Comparison of ENCODE assay signal across 8 cellular contexts in genomic region chrX:135003876-135004623, GRCh38. TPM values are rescaled to one million over a fixed set of nuclear protein-coding genes. Genes with fewer than 3 reads are reported as not detected.
DNase-seq lines count a peak whose midpoint lies in the region; FAIRE-seq and TF ChIP-seq lines count a peak whose summit lies in the region.

No MANE protein-coding gene starts in this region.

- H3K9me3 ChIP-seq in SK-N-SH = no peaks in the 10 kb centered on the region

- H3F3A ChIP-seq in SK-N-SH (replicated peaks; ENCODE audit: insufficient read depth) = peaks cover 3% of the 10 kb centered on the region

- H4K20me1 ChIP-seq in SK-N-SH (ENCODE audit: insufficient read depth) = no peaks in the 10 kb centered on the region

- CTCF ChIA-PET in SK-N-SH (lab: Yijun Ruan, JAX) = interaction anchor here (0.6 to 3.2 kb wide), 2 partner anchors 10 to 39 kb away, joined by 3 to 12 read pairs; no protein-coding TSS in a partner anchor

- 17% methylated on average over 26 of the region's 35 CpGs for WGBS in SK-N-SH (ENCODE audit: low lambda C conversion rate)

- H3K4me1 Mint-ChIP-seq in activated naive CD4-positive, alpha-beta T cell treated with anti-CD3 and anti-CD28 coated beads, Interleukin-2, amount 50 U/mL, for 24 hours = peaks cover 10% of the 10 kb centered on the region

- H3K4me3 Mint-ChIP-seq in activated naive CD4-positive, alpha-beta T cell treated with anti-CD3 and anti-CD28 coated beads, Interleukin-2, amount 50 U/mL, for 24 hours = peak overlapping the region; percentile 88

- no peak for TF ChIP-seq EP300 in SK-N-SH (IDR thresholded peaks at IDR 0.05; ENCODE audit: borderline replicate concordance in 1 of 2, low read depth in 1 of 2, low read length in 1 of 2)

- no peak for TF ChIP-seq POLR2A in NB4 (IDR thresholded peaks at IDR 0.05; ENCODE audit: extremely low read depth, insufficient read length)

- DNase-seq in HFF-Myc (ENCODE audit: extremely low read depth, low read depth) (no peak), NB4 (ENCODE audit: low read depth) (peak; percentile 88), SK-N-SH (peak; percentile 89), globus pallidus (ENCODE audit: low spot score) (peak; percentile 88), occipital lobe (lab: John Stamatoyannopoulos, UW) (peak; percentile 88), superior temporal gyrus (ENCODE audit: extremely low spot score) (peak; percentile 88)

- peak overlapping the region; percentile 34; the same call in 1 of the 2 replicates for H3K9ac ChIP-seq in SK-N-SH

- H3K79me2 ChIP-seq in SK-N-SH (ENCODE audit: insufficient read depth) = no peaks in the 10 kb centered on the region

- H3K4me3 ChIP-seq in HFF-Myc (replicated peaks; ENCODE audit: low read depth, low read length) = peak overlapping the region; percentile 42
- H3K4me3 ChIP-seq in NB4 (ENCODE audit: low read depth, low read length) = peak overlapping the region; percentile 66
- peak overlapping the region; percentile 51 to 56 for H3K4me3 ChIP-seq in SK-N-SH (ENCODE audit: low read depth in 2 of 2, low read length in 1 of 2)

- FAIRE-seq in G401.6 (lab: Jason Lieb, UNC) = peak; percentile 98

- H3K9me3 Mint-ChIP-seq in activated naive CD4-positive, alpha-beta T cell treated with anti-CD3 and anti-CD28 coated beads, Interleukin-2, amount 50 U/mL, for 24 hours = no peaks in the 10 kb centered on the region

- TF ChIP-seq RAD21 in SK-N-SH (IDR thresholded peaks at IDR 0.05; ENCODE audit: low read length) = no peak

- TF ChIP-seq CTCF in HFF-Myc (IDR thresholded peaks at IDR 0.05; ENCODE audit: low read depth, low read length, missing control alignments) (no peak), NB4 (IDR thresholded peaks at IDR 0.05; ENCODE audit: low read depth, low read length) (no peak), SK-N-SH (IDR thresholded peaks at IDR 0.05) (no peak)

- H3K36me3 Mint-ChIP-seq in activated naive CD4-positive, alpha-beta T cell treated with anti-CD3 and anti-CD28 coated beads, Interleukin-2, amount 50 U/mL, for 24 hours = no peaks in the 10 kb centered on the region

- peak overlapping the region; percentile 63 for H3K4me2 ChIP-seq in SK-N-SH

- no peaks in the 10 kb centered on the region for H3K27me3 Mint-ChIP-seq in activated naive CD4-positive, alpha-beta T cell treated with anti-CD3 and anti-CD28 coated beads, Interleukin-2, amount 50 U/mL, for 24 hours

- H3K36me3 ChIP-seq in SK-N-SH (replicated peaks in 1 of 2; ENCODE audit: control insufficient read depth in 1 of 2, insufficient read depth in 2 of 2, low read length in 1 of 2) = no peaks in the 10 kb centered on the region

- H3K4me1 ChIP-seq in SK-N-SH (ENCODE audit: control insufficient read depth in 1 of 2, insufficient read depth in 2 of 2, low read depth in 1 of 2, low read length in 1 of 2) = peaks cover 0 to 9% of the 10 kb centered on the region in 2 experiments; a peak in 2 of 4 replicates

- peaks cover 10% of the 10 kb centered on the region; the same call in 1 of the 2 replicates for H3K27me3 ChIP-seq in SK-N-SH (ENCODE audit: insufficient read depth)

- peak overlapping the region; percentile 81 for H3K27ac Mint-ChIP-seq in activated naive CD4-positive, alpha-beta T cell treated with anti-CD3 and anti-CD28 coated beads, Interleukin-2, amount 50 U/mL, for 24 hours

- POLR2A ChIA-PET in SK-N-SH (lab: Yijun Ruan, JAX) = interaction anchor here (0.6 to 1.3 kb wide), 2 partner anchors 48 to 535 kb away, joined by 3 to 4 read pairs; partner anchors contain the start of gene RTL8A

- H3K27ac ChIP-seq in SK-N-SH (ENCODE audit: low read depth in 2 of 2, low read length in 1 of 2) = peak overlapping the region; percentile 48 to 69; a peak in 3 of 4 replicates

- no peaks in the 10 kb centered on the region for H3K9me2 ChIP-seq in SK-N-SH

- H2AFZ ChIP-seq in SK-N-SH (ENCODE audit: low read depth) = peak overlapping the region; percentile 84

TF ChIP-seq in SK-N-SH, 30 proteins besides CTCF, POLR2A, EP300 and RAD21:
- TF ChIP-seq NRF1 (IDR thresholded peaks at IDR 0.05; ENCODE audit: low read depth, low read length) = peak; percentile 62
- no peak for TF ChIP-seq ELF1 (IDR thresholded peaks at IDR 0.05)
- TF ChIP-seq PBX3 (IDR thresholded peaks at IDR 0.05) = no peak
- peak; percentile 40; the same call in 1 of the 2 replicates for TF ChIP-seq MAX (IDR thresholded peaks at IDR 0.05; ENCODE audit: low read depth)
- TF ChIP-seq POLR2AphosphoS5 (IDR thresholded peaks at IDR 0.05; ENCODE audit: low read depth, low read length) = peak; percentile 56; the same call in 1 of the 2 replicates
- no peak for TF ChIP-seq CHD2 (IDR thresholded peaks at IDR 0.05; ENCODE audit: low read length, partially characterized antibody)
- TF ChIP-seq USF2 (IDR thresholded peaks at IDR 0.05; ENCODE audit: borderline replicate concordance, low read depth, low read length) = no peak
- TF ChIP-seq RXRA (IDR thresholded peaks at IDR 0.05; ENCODE audit: borderline replicate concordance, low read depth) = no peak
- TF ChIP-seq FOSL2 (IDR thresholded peaks at IDR 0.05; ENCODE audit: borderline replicate concordance, low read depth) = no peak
- TF ChIP-seq SMC3 (IDR thresholded peaks at IDR 0.05; ENCODE audit: low read depth, low read length) = no peak
- peak; percentile 37; the same call in 1 of the 2 replicates for TF ChIP-seq MXI1 (IDR thresholded peaks at IDR 0.05; ENCODE audit: low read depth, low read length)
- TF ChIP-seq RCOR1 (IDR thresholded peaks at IDR 0.05; ENCODE audit: low read length) = no peak

RNA-seq across cellular contexts. Expression of gene SMIM10, which starts 13.3 kb away (rescaled TPM):
- 2.4 and 3.2 TPM in 2 replicates for polyA plus RNA-seq in SK-N-SH (2012; rRNA removed)
- 3.3 and 3.7 TPM in 2 replicates for polyA plus RNA-seq in SK-N-SH (2012; cell fraction: cytosol; rRNA removed)
- polyA plus RNA-seq in SK-N-SH (2012; cell fraction: nucleus; rRNA removed) = 1.2 and 1.5 TPM in 2 replicates
- total RNA-seq in occipital lobe = 0.78 TPM

RNA-seq across cellular contexts. Expression of gene RTL8B, which starts 18.3 kb away (rescaled TPM):
- polyA plus RNA-seq in SK-N-SH (2012; rRNA removed) = 11.4 and 17.7 TPM in 2 replicates
- 13.7 and 17.3 TPM in 2 replicates for polyA plus RNA-seq in SK-N-SH (2012; cell fraction: cytosol; rRNA removed)
- 5.7 and 6.8 TPM in 2 replicates for polyA plus RNA-seq in SK-N-SH (2012; cell fraction: nucleus; rRNA removed)
- 4.1 TPM for total RNA-seq in occipital lobe

RNA-seq across cellular contexts. Expression of gene RTL8C, which starts 28.1 kb away (rescaled TPM):
- 142 and 181 TPM in 2 replicates for polyA plus RNA-seq in SK-N-SH (2012; rRNA removed)
- 92.9 and 123 TPM in 2 replicates for polyA plus RNA-seq in SK-N-SH (2012; cell fraction: cytosol; rRNA removed)
- 153 and 272 TPM in 2 replicates for polyA plus RNA-seq in SK-N-SH (2012; cell fraction: nucleus; rRNA removed)
- total RNA-seq in occipital lobe = 18.9 TPM

RNA-seq across cellular contexts. Expression of gene RTL8A, which starts 47.9 kb away (rescaled TPM):
- polyA plus RNA-seq in SK-N-SH (2012; rRNA removed) = 78.5 and 109 TPM in 2 replicates
- 70.6 and 87.3 TPM in 2 replicates for polyA plus RNA-seq in SK-N-SH (2012; cell fraction: cytosol; rRNA removed)
- polyA plus RNA-seq in SK-N-SH (2012; cell fraction: nucleus; rRNA removed) = 44.0 and 44.5 TPM in 2 replicates
- 5.1 TPM for total RNA-seq in occipital lobe
